In genomic region chr12:21541773-21542172, GRCh38 we compare ENCODE assay signal across 20 cellular contexts. TPM values are rescaled to one million over a fixed set of nuclear protein-coding genes. Genes with fewer than 3 reads are reported as not detected.
DNase-seq lines count a peak whose midpoint lies in the region; ATAC-seq and TF ChIP-seq lines count a peak whose summit lies in the region.
"Had no signal": no experiment of that assay in that cellular context is flagged by ENCODE, and none has a peak within 500 bp of the region (broad histone marks: within the 10 kb centered on the region; RNA-seq: fewer than 3 reads in every experiment).

No MANE protein-coding gene starts in this region.

- ATAC-seq in left ventricle myocardium superior (peak; percentile 68), Right ventricle myocardium inferior (no peak), SK-N-SH treated with all-trans-retinoic acid at 6 μM for 48 hours (no peak)
- no peak for ATAC-seq in activated CD4-positive, CD25-positive, alpha-beta regulatory T cell treated with anti-CD3 and anti-CD28 coated beads, Interleukin-2, amount 50 U/mL, for 24 hours
- ATAC-seq: A549 had no signal

- intact Hi-C loops in left ventricle myocardium superior (cut with micrococcal nuclease): no loop called here
- intact Hi-C loops in Right ventricle myocardium inferior (cut with DNase I): no loop called here

- DNase-seq in left ventricle myocardium superior (no peak), Right ventricle myocardium inferior (ENCODE audit: missing footprints) (no peak), NCI-H146 (lab: John Stamatoyannopoulos, UW) (peak; percentile 97), NCI-H345 treated with DMSO at 0.1 percent for 48 hours (lab: John Stamatoyannopoulos, UW; ENCODE audit: unreplicated experiment) (peak; percentile 84), RPMI8226 (no peak), GOT3 (lab: John Stamatoyannopoulos, UW) (no peak)
- DNase-seq: AML-193; Calu3; CD8-positive, alpha-beta memory T cell; DMS53; H7; MM.1S; NCI-H1048; NCI-H187; NCI-H2081 treated with DMSO at 0.1 percent for 48 hours; NCI-H510A; OCI-M1 had no signal

TF ChIP-seq in SK-N-SH treated with all-trans-retinoic acid at 6 μM for 48 hours, 23 proteins besides CTCF, POLR2A, EP300 and RAD21:
- TF ChIP-seq TCF4 (CRISPR knock-in tag; IDR thresholded peaks at IDR 0.05; ENCODE audit: borderline replicate concordance): peak; percentile 70; the same call in 1 of the 2 replicates
- no peak for TF ChIP-seq ZFP3 (CRISPR knock-in tag; IDR thresholded peaks at IDR 0.05)

RNA-seq across cellular contexts. Expression of gene SPX, which starts 15.7 kb away (rescaled TPM):
- total RNA-seq in left ventricle myocardium superior: 15.7 TPM
- 12.4 TPM for total RNA-seq in Right ventricle myocardium inferior
- total RNA-seq: Calu3, H7 had no signal

RNA-seq across cellular contexts. Expression of gene GOLT1B, which starts 40.2 kb away (rescaled TPM):
- 14.8 TPM for total RNA-seq in left ventricle myocardium superior
- total RNA-seq in Right ventricle myocardium inferior: 22.0 TPM

RNA-seq across cellular contexts. Expression of gene RECQL, which starts 40.3 kb away (rescaled TPM):
- total RNA-seq in left ventricle myocardium superior (21.4 TPM), Right ventricle myocardium inferior (19.4 TPM)

Comparison
In these comparisons a context has a peak if more than half of its experiments do, and no peak if none do; other contexts are left out.
1. DNase-seq: peak in NCI-H146 (single experiment) and NCI-H345 treated with DMSO at 0.1 percent for 48 hours (single experiment); none in left ventricle myocardium superior (single experiment), Right ventricle myocardium inferior (single experiment), RPMI8226 (single experiment) and GOT3 (single experiment).